Comparison of ENCODE assay signal across 8 cellular contexts in the genomic region with DNA sequence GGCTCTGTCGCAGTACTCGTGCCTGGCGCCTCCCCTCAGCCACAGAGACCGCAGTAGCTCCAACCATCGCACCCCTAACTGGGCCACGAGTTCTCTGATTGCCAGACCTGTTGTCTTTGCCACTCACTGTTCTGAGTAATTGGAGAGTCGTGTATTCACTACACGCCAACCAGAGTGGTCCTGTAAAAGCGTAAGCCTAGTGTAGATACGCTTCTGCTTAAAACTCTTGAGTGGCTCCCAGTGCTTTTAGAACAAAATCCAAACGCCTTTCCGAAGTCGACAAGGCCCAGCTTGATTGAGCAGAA. TPM values are rescaled to one million over a fixed set of nuclear protein-coding genes. Genes with fewer than 3 reads are reported as not detected.
DNase-seq lines count a peak whose midpoint lies in the region; ATAC-seq and TF ChIP-seq lines count a peak whose summit lies in the region.

No MANE protein-coding gene starts in this region.

- H3F3A ChIP-seq in DOHH2 (ENCODE audit: control insufficient read depth, insufficient read depth), result peaks cover 7% of the 10 kb centered on the region; the same call in 1 of the 2 replicates

- TF ChIP-seq EP300 in transverse colon (IDR thresholded peaks at IDR 0.05; ENCODE audit: low read depth), result no peak

- intact Hi-C loops in transverse colon (cut with DNase I; ENCODE audit: low total_unique reads), result no loop called here

- H3K27ac ChIP-seq in DOHH2 (ENCODE audit: low read depth, low read length) (peak overlapping the region; percentile 66), angular gyrus (ENCODE audit: low read depth, low read length) (peak overlapping the region; percentile 63), lung (ENCODE audit: low read depth in 1 of 2, low read length in 1 of 2) (peak overlapping the region; percentile 86 to 88), transverse colon (peak overlapping the region; percentile 87 to 91 (median 89))

- ATAC-seq in lung (ENCODE audit: insufficient read depth, low FRiP score) (peak; percentile 9), HG03469 (IDR thresholded peaks at IDR 0.05; ENCODE audit: unreplicated experiment) (no peak)

- in situ Hi-C loops in transverse colon (cut with MboI; ENCODE audit: low pct_ligation_motif_present in 1 of 4, low pct_unique_long_range_greater_than_20kb in 1 of 4, low sequenced_read_pairs in 3 of 4), result no loop called here

- WGBS in lung, 2 donors, result 1 to 2% methylated on average over 13 of the region's 13 CpGs
- WGBS in transverse colon (ENCODE audit: low coverage in 1 of 2), 2 donors, result 2% methylated on average over 12 of the region's 13 CpGs; no CpG with 5 or more reads in 1 of the 2 donors

- peaks cover 73% of the 10 kb centered on the region for H3K36me3 ChIP-seq in DOHH2 (ENCODE audit: control insufficient read depth, low read length)
- peaks cover 7 to 8% of the 10 kb centered on the region in 2 donors for H3K36me3 ChIP-seq in lung (ENCODE audit: control insufficient read depth in 2 of 2, insufficient read depth in 2 of 2, low read length in 2 of 2)
- peaks cover 0 to 28% (median 11%) of the 10 kb centered on the region in 4 donors for H3K36me3 ChIP-seq in transverse colon

- TF ChIP-seq POLR2A in transverse colon (IDR thresholded peaks at IDR 0.05), result no peak

- H3K9me2 ChIP-seq in DOHH2 (replicated peaks; ENCODE audit: control insufficient read depth, low read length), result no peaks in the 10 kb centered on the region

- peak overlapping the region; percentile 91 for H3K4me2 ChIP-seq in DOHH2 (ENCODE audit: low read length)

- H3K9me3 ChIP-seq in DOHH2 (ENCODE audit: control insufficient read depth, insufficient read depth, low read length) (no peaks in the 10 kb centered on the region), lung (ENCODE audit: control insufficient read depth in 2 of 2, insufficient read depth in 1 of 2, low read length in 1 of 2) (no peaks in the 10 kb centered on the region), transverse colon (no peaks in the 10 kb centered on the region)

- H3K27me3 ChIP-seq in DOHH2 (ENCODE audit: control insufficient read depth, low read length) (no peaks in the 10 kb centered on the region), lung (ENCODE audit: control insufficient read depth, insufficient read depth) (no peaks in the 10 kb centered on the region), transverse colon (no peaks in the 10 kb centered on the region)

- no peak for TF ChIP-seq CTCF in DOHH2 (IDR thresholded peaks at IDR 0.05; ENCODE audit: low read depth, low read length, poor library complexity, severe bottlenecking)
- no peak for TF ChIP-seq CTCF in lung (IDR thresholded peaks at IDR 0.05; ENCODE audit: control extremely low read depth, extremely low read depth)
- no peak for TF ChIP-seq CTCF in transverse colon (IDR thresholded peaks at IDR 0.05)

- H3K4me1 ChIP-seq in DOHH2 (ENCODE audit: control insufficient read depth, low read length), result peaks cover 22% of the 10 kb centered on the region
- H3K4me1 ChIP-seq in lung (ENCODE audit: control insufficient read depth in 2 of 2, insufficient read depth in 2 of 2, low read length in 2 of 2), result peaks cover 3 to 8% of the 10 kb centered on the region in 2 donors
- peaks cover 16 to 28% (median 21%) of the 10 kb centered on the region in 4 donors for H3K4me1 ChIP-seq in transverse colon

- H4K20me1 ChIP-seq in DOHH2 (ENCODE audit: control insufficient read depth, insufficient read depth, low read depth, low read length), result no peaks in the 10 kb centered on the region

- H3K79me2 ChIP-seq in DOHH2 (ENCODE audit: control insufficient read depth, low read length), result peaks cover 90% of the 10 kb centered on the region

- H3K4me3 ChIP-seq in DOHH2 (ENCODE audit: low read length) (peak overlapping the region; percentile 99), lung (peak overlapping the region; percentile 66), transverse colon (peak overlapping the region; percentile 72 to 90 (median 80))

- DNase-seq in M059J (ENCODE audit: low read depth) (peak; percentile 53), lung (ENCODE audit: low spot score) (no peak), transverse colon (no peak), H4 (ENCODE audit: low spot score) (no peak), GDM1 (lab: John Stamatoyannopoulos, UW) (no peak)

RNA-seq across cellular contexts. Expression of gene PRMT7, which starts 0.4 kb away (rescaled TPM):
- 34.4 and 44.2 TPM in 2 replicates for total RNA-seq in M059J (2014; rRNA removed; shearing (Covaris generic))
- total RNA-seq in lung (10 to 100 TPM; 38.6 to 55.5 TPM), transverse colon (100 to 1,000 TPM in 1 of 4 donors, 10 to 100 TPM in 3; 20.6 to 115 (median 38.5) TPM)
- polyA plus RNA-seq in lung, result 10 to 100 TPM; 20.3 to 38.3 TPM
- 37.5 and 50.1 TPM in 2 replicates for total RNA-seq in H4 (2014; rRNA removed; shearing (Covaris generic))

RNA-seq across cellular contexts. Expression of gene SLC7A6OS, which starts 0.5 kb away (rescaled TPM):
- 11.5 and 13.2 TPM in 2 replicates for total RNA-seq in M059J (2014; rRNA removed; shearing (Covaris generic))
- total RNA-seq in lung, result 10 to 100 TPM; 17.3 to 18.9 TPM
- polyA plus RNA-seq in lung, result 1 to 10 TPM; 6.3 to 6.6 TPM
- total RNA-seq in transverse colon, result 10 to 100 TPM in 3 of 4 donors, 1 to 10 TPM in 1; 7.8 to 49.0 (median 15.3) TPM
- total RNA-seq in H4 (2014; rRNA removed; shearing (Covaris generic)), result 7.3 and 8.1 TPM in 2 replicates

RNA-seq across cellular contexts. Expression of gene SLC7A6, which starts 46.9 kb away (rescaled TPM):
- 12.1 and 26.1 TPM in 2 replicates for total RNA-seq in M059J (2014; rRNA removed; shearing (Covaris generic))
- 10 to 100 TPM; 25.8 to 36.2 TPM for total RNA-seq in lung
- polyA plus RNA-seq in lung, result 10 to 100 TPM in 1 of 2 donors, 1 to 10 TPM in 1; 8.9 to 14.2 TPM
- total RNA-seq in transverse colon, result 100 to 1,000 TPM in 1 of 4 donors, 10 to 100 TPM in 3; 20.6 to 145 (median 31.4) TPM
- 16.7 and 20.7 TPM in 2 replicates for total RNA-seq in H4 (2014; rRNA removed; shearing (Covaris generic))
